10 cellular contexts compared by ENCODE assay signal in the genomic region with DNA sequence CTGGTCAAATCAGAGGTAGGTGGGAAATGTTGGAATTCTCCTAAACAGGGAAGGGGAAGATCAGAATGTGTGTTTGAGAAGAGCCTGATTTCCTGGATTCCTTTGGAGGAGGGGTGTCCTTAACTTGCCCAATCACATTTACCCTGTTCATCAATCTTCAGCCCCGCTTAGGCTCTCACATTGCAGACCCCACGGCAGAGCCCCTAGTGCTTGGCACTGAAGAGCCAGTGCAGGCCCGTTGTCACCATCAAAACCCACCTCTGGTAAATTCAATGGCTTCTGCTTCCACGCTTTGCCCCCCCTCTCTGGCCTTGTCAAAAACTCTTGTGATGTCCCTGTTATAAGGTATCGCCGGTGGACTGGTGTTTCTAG. TPM values are rescaled to one million over a fixed set of nuclear protein-coding genes. Genes with fewer than 3 reads are reported as not detected.
DNase-seq lines count a peak whose midpoint lies in the region; ATAC-seq, FAIRE-seq and TF ChIP-seq lines count a peak whose summit lies in the region.
"Had no signal": no experiment of that assay in that cellular context is flagged by ENCODE, and none has a peak within 500 bp of the region (broad histone marks: within the 10 kb centered on the region; RNA-seq: fewer than 3 reads in every experiment).

No MANE protein-coding gene starts in this region.

- TF ChIP-seq CTCF in A549 (IDR thresholded peaks at IDR 0.05): no peak
- no peak for TF ChIP-seq CTCF in HFFc6 (IDR thresholded peaks at IDR 0.05)
- no peak for TF ChIP-seq CTCF in breast epithelium (IDR thresholded peaks at IDR 0.05)
- no peak for TF ChIP-seq CTCF in testis (IDR thresholded peaks at IDR 0.05)
- no peak for TF ChIP-seq CTCF in GM13977 (IDR thresholded peaks at IDR 0.05; ENCODE audit: extremely low read depth, insufficient read depth, missing control alignments)

- TF ChIP-seq POLR2A in A549 (IDR thresholded peaks at IDR 0.05; ENCODE audit: low read length) (no peak), breast epithelium (IDR thresholded peaks at IDR 0.05) (no peak), testis (IDR thresholded peaks at IDR 0.05) (no peak)

- POLR2A ChIA-PET in A549 (lab: Yijun Ruan, JAX): no interaction called here

- peak overlapping the region in 1 of 2 experiments; percentile 96; a peak in 1 of 6 replicates for H3K27ac ChIP-seq in A549
- peak overlapping the region; percentile 82 to 93 for H3K27ac ChIP-seq in breast epithelium
- no peak overlapping the region for H3K27ac ChIP-seq in testis

- H3K4me1 Mint-ChIP-seq in HFFc6 (ENCODE audit: low read depth): peaks cover 31% of the 10 kb centered on the region
- H3K4me1 Mint-ChIP-seq in naive B cell: peaks cover 17 to 41% (median 32%) of the 10 kb centered on the region in 3 donors

- peaks cover 6% of the 10 kb centered on the region; the same call in 1 of the 2 replicates for H3K27me3 Mint-ChIP-seq in HFFc6 (ENCODE audit: insufficient read depth)
- H3K27me3 Mint-ChIP-seq in naive B cell: no peaks in the 10 kb centered on the region

- H3K36me3 Mint-ChIP-seq in HFFc6 (ENCODE audit: low read depth) (peaks cover 21% of the 10 kb centered on the region), naive B cell (peaks cover 0 to under 1% of the 10 kb centered on the region in 2 donors)

- no peaks in the 10 kb centered on the region for H3K36me3 ChIP-seq in breast epithelium
- no peaks in the 10 kb centered on the region for H3K36me3 ChIP-seq in testis (ENCODE audit: low read depth, missing control alignments)

- DNase-seq in A549 (ENCODE audit: low read depth in 1 of 2, low spot score in 1 of 2) (no peak), HFFc6 (no peak), breast epithelium (ENCODE audit: low spot score in 2 of 2) (no peak), naive B cell (no peak), testis (no peak), DMS 273 treated with DMSO at 0.1 percent for 48 hours (lab: John Stamatoyannopoulos, UW) (no peak), GM13977 (ENCODE audit: low spot score) (no peak)
- DNase-seq: NCI-H1417 treated with DMSO at 0.1 percent for 48 hours, SHP77 treated with DMSO at 0.1 percent for 48 hours had no signal

- no peak for FAIRE-seq in A549 (lab: Jason Lieb, UNC)

- intact Hi-C loops in breast epithelium (cut with DNase I; ENCODE audit: low total_unique reads): loop anchor here (5.0 kb wide), 1 partner anchor 70 kb away; no protein-coding TSS in a partner anchor
- intact Hi-C loops in testis (cut with DNase I; ENCODE audit: low total_unique reads): loop anchor here (10.0 kb wide), 1 partner anchor 117 kb away; no protein-coding TSS in a partner anchor

- ATAC-seq in A549: no peak
- ATAC-seq in naive B cell (ENCODE audit: low read depth in 2 of 2): no peak
- ATAC-seq in GM21526 (IDR thresholded peaks at IDR 0.05; ENCODE audit: low FRiP score, unreplicated experiment): no peak

- no peak for TF ChIP-seq EP300 in A549 (IDR thresholded peaks at IDR 0.05)

- H3K4me3 ChIP-seq in A549 (no peak overlapping the region), breast epithelium (peak overlapping the region in 2 of 3 donors; percentile 89 to 93), testis (no peak overlapping the region)

- CTCF ChIA-PET in A549 (lab: Yijun Ruan, JAX): no interaction called here

- H3K27me3 ChIP-seq in breast epithelium (no peaks in the 10 kb centered on the region), testis (no peaks in the 10 kb centered on the region)

- no peaks in the 10 kb centered on the region for H3K9me3 ChIP-seq in A549
- H3K9me3 ChIP-seq in breast epithelium: no peaks in the 10 kb centered on the region
- no peaks in the 10 kb centered on the region for H3K9me3 ChIP-seq in testis

- peak overlapping the region; percentile 90 for H3K4me3 Mint-ChIP-seq in HFFc6
- peak overlapping the region; percentile 44 to 84 (median 78) for H3K4me3 Mint-ChIP-seq in naive B cell

- H3K4me1 ChIP-seq in A549 (peaks cover 10% of the 10 kb centered on the region; the same call in 2 of the 3 replicates), breast epithelium (peaks cover 4 to 7% of the 10 kb centered on the region in 2 donors), testis (peaks cover 15% of the 10 kb centered on the region)

- WGBS in A549 (ENCODE audit: missing lambda C conversion rate): 86% methylated on average over 6 of the region's 6 CpGs
- 54 to 63% methylated on average over 6 of the region's 6 CpGs for WGBS in testis, 2 donors

- peak overlapping the region; percentile 91; the same call in 1 of the 3 replicates for H3K4me2 ChIP-seq in A549

- H3K9me3 Mint-ChIP-seq in HFFc6: no peaks in the 10 kb centered on the region
- H3K9me3 Mint-ChIP-seq in naive B cell: no peaks in the 10 kb centered on the region

- H3K27ac Mint-ChIP-seq in HFFc6 (peak overlapping the region; percentile 36), naive B cell (peak overlapping the region in 4 of 6 donors; percentile 73 to 92 (median 88))

- TF ChIP-seq RAD21 in A549 (conservative IDR thresholded peaks at IDR 0.05 in 1 of 2, IDR thresholded peaks at IDR 0.05 in 1 of 2): no peak

- in situ Hi-C loops in GM13977 (cut with MboI; ENCODE audit: low pct_unique_long_range_greater_than_20kb, low sequenced_read_pairs, unreplicated experiment): no loop called here

TF ChIP-seq in A549, 52 proteins besides CTCF, POLR2A, EP300 and RAD21 (continues in another document):
- no peak for TF ChIP-seq RFX5 (IDR thresholded peaks at IDR 0.05)
- TF ChIP-seq MAZ (IDR thresholded peaks at IDR 0.05; ENCODE audit: borderline replicate concordance, low read depth, low read length): no peak
- TF ChIP-seq, protein P1, sequence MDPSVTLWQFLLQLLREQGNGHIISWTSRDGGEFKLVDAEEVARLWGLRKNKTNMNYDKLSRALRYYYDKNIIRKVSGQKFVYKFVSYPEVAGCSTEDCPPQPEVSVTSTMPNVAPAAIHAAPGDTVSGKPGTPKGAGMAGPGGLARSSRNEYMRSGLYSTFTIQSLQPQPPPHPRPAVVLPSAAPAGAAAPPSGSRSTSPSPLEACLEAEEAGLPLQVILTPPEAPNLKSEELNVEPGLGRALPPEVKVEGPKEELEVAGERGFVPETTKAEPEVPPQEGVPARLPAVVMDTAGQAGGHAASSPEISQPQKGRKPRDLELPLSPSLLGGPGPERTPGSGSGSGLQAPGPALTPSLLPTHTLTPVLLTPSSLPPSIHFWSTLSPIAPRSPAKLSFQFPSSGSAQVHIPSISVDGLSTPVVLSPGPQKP (IDR thresholded peaks at IDR 0.05; ENCODE audit: low read depth, low read length): no peak
- TF ChIP-seq RCOR1 (IDR thresholded peaks at IDR 0.05; ENCODE audit: low read depth, low read length): no peak
- TF ChIP-seq BHLHE40 (IDR thresholded peaks at IDR 0.05; ENCODE audit: low read depth, low read length): no peak
- TF ChIP-seq, protein P2, sequence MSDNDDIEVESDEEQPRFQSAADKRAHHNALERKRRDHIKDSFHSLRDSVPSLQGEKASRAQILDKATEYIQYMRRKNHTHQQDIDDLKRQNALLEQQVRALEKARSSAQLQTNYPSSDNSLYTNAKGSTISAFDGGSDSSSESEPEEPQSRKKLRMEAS (IDR thresholded peaks at IDR 0.05): no peak
- no peak for TF ChIP-seq USF2 (IDR thresholded peaks at IDR 0.05)
- TF ChIP-seq, protein P3, sequence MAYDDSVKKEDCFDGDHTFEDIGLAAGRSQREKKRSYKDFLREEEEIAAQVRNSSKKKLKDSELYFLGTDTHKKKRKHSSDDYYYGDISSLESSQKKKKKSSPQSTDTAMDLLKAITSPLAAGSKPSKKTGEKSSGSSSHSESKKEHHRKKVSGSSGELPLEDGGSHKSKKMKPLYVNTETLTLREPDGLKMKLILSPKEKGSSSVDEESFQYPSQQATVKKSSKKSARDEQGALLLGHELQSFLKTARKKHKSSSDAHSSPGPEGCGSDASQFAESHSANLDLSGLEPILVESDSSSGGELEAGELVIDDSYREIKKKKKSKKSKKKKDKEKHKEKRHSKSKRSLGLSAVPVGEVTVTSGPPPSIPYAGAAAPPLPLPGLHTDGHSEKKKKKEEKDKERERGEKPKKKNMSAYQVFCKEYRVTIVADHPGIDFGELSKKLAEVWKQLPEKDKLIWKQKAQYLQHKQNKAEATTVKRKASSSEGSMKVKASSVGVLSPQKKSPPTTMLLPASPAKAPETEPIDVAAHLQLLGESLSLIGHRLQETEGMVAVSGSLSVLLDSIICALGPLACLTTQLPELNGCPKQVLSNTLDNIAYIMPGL (CRISPR knock-in tag; IDR thresholded peaks at IDR 0.05; ENCODE audit: borderline replicate concordance): no peak
- TF ChIP-seq CHD4 (IDR thresholded peaks at IDR 0.05; ENCODE audit: borderline replicate concordance): no peak
- TF ChIP-seq, protein P4, sequence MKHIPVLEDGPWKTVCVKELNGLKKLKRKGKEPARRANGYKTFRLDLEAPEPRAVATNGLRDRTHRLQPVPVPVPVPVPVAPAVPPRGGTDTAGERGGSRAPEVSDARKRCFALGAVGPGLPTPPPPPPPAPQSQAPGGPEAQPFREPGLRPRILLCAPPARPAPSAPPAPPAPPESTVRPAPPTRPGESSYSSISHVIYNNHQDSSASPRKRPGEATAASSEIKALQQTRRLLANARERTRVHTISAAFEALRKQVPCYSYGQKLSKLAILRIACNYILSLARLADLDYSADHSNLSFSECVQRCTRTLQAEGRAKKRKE (CRISPR knock-in tag; IDR thresholded peaks at IDR 0.05; ENCODE audit: low read depth): no peak
- TF ChIP-seq TFCP2L1 (CRISPR knock-in tag; IDR thresholded peaks at IDR 0.05): no peak
- no peak for TF ChIP-seq ESRRA (IDR thresholded peaks at IDR 0.05; ENCODE audit: borderline replicate concordance, low read length)
- no peak for TF ChIP-seq EHMT2 (IDR thresholded peaks at IDR 0.05; ENCODE audit: low read depth)
- no peak for TF ChIP-seq JUN (IDR thresholded peaks at IDR 0.05)

RNA-seq across cellular contexts. Expression of gene AGPAT3, which starts 2.3 kb away (rescaled TPM):
- 18.2 and 19.7 TPM in 2 replicates for polyA plus RNA-seq in A549 (2011; rRNA removed)
- polyA plus RNA-seq in A549 (2012; cell fraction: cytosol; rRNA removed): 18.6 and 21.3 TPM in 2 replicates
- polyA plus RNA-seq in A549 (2012; cell fraction: nucleus; rRNA removed): 27.0 and 28.7 TPM in 2 replicates
- polyA plus RNA-seq in A549 (2017; fragmentation: RNase III; extraction: RNeasy Plus Mini Kit Qiagen cat#74134 plus additional on column Dnase treatment): 20.3 to 21.2 TPM (median 21.1 TPM) in 3 replicates
- 28.0 and 41.2 TPM in 2 replicates for polyA minus RNA-seq in A549 (2011; rRNA and poly(A)+ RNA removed)
- 100 to 1,000 TPM in 2 of 6 experiments, 10 to 100 TPM in 4; 94.6 to 114 (median 97.8) TPM for total RNA-seq in HFFc6 (2021; fragmentation: NEBNext Ultra II Directional; extraction: Animal tissue kit (Norgen Biotek cat#: 25700))
- 10 to 100 TPM; 27.2 to 35.8 (median 28.2) TPM for total RNA-seq in breast epithelium
- 10 to 100 TPM in 2 of 6 donors, 1 to 10 TPM in 4; 6.4 to 11.9 (median 8.1) TPM for polyA plus RNA-seq in naive B cell (ENCODE audit: low read depth in 6 of 6)
- total RNA-seq in testis: 10 to 100 TPM; 64.5 to 77.5 TPM
- 69.8 TPM for polyA plus RNA-seq in testis (ENCODE audit: insufficient read depth, low read depth, low replicate concordance)

Comparison
In these comparisons a context has a peak if more than half of its experiments do, and no peak if none do; other contexts are left out.
1. H3K27ac ChIP-seq: peak in breast epithelium (2 of 2); none in testis (0 of 2).
2. H3K4me3 ChIP-seq: peak in breast epithelium (2 of 3); none in A549 (single experiment) and testis (0 of 2).